In genomic region chr22:24315367-24315781, GRCh38 we compare ENCODE assay signal across 21 cellular contexts. TPM values are rescaled to one million over a fixed set of nuclear protein-coding genes. Genes with fewer than 3 reads are reported as not detected.
DNase-seq lines count a peak whose midpoint lies in the region; ATAC-seq and TF ChIP-seq lines count a peak whose summit lies in the region.
"Had no signal": no experiment of that assay in that cellular context is flagged by ENCODE, and none has a peak within 500 bp of the region (broad histone marks: within the 10 kb centered on the region; RNA-seq: fewer than 3 reads in every experiment).

No MANE protein-coding gene starts in this region.

- no peak for TF ChIP-seq POLR2A in gastrocnemius medialis (IDR thresholded peaks at IDR 0.05)

- H3K4me3 ChIP-seq in gastrocnemius medialis (no peak overlapping the region), BE2C (ENCODE audit: low read depth, low read length) (no peak overlapping the region)
- H3K4me3 ChIP-seq: K562, PC-9, SK-N-MC had no signal

- DNase-seq in activated naive CD4-positive, alpha-beta T cell treated with anti-CD3 and anti-CD28 coated beads, Interleukin-2, amount 10 ng/mL, durations not matched to agents 7 days and 5 days: no peak
- DNase-seq in activated naive CD4-positive, alpha-beta T cell (lab: John Stamatoyannopoulos, UW): no peak
- DNase-seq in NCI-H2029 treated with DMSO at 0.1 percent for 48 hours (lab: John Stamatoyannopoulos, UW) (peak; percentile 48), endothelial cell (ENCODE audit: low spot score) (no peak), gastrocnemius medialis (no peak), BE2C (no peak)
- DNase-seq in stimulated activated effector memory CD8-positive, alpha-beta T cell treated with anti-CD3 and anti-CD28 coated beads, Interleukin-12 subunit alpha, Interleukin-12 subunit beta, amount 100 ng/mL, for 72 hours (ENCODE audit: low spot score in 2 of 2): no peak
- DNase-seq: activated CD8-positive, alpha-beta memory T cell treated with anti-CD3 and anti-CD28 coated beads, Interleukin-2, amount 50 U/mL, for 4 hours; brain microvascular endothelial cell; cortex of kidney; hippocampal formation; kidney; NCI-H1092; NCI-H524 treated with DMSO at 0.1 percent for 48 hours; PC-9; retina; stimulated activated CD4-positive, alpha-beta T cell treated with anti-CD3 and anti-CD28 coated beads, Interleukin-15, amount 100 ng/mL, for 24 hours; T1000 had no signal

- TF ChIP-seq CTCF in endothelial cell (IDR thresholded peaks at IDR 0.05; ENCODE audit: unreplicated experiment) (no peak), gastrocnemius medialis (IDR thresholded peaks at IDR 0.05 in 4 of 5, conservative IDR thresholded peaks at IDR 0.05 in 1 of 5) (no peak), BE2C (IDR thresholded peaks at IDR 0.05; ENCODE audit: low read depth, low read length) (no peak)

- no peaks in the 10 kb centered on the region for H3K27me3 Mint-ChIP-seq in activated naive CD4-positive, alpha-beta T cell treated with anti-CD3 and anti-CD28 coated beads, Interleukin-2, amount 10 ng/mL, durations not matched to agents 7 days and 5 days
- peaks cover 5% of the 10 kb centered on the region for H3K27me3 Mint-ChIP-seq in endothelial cell (ENCODE audit: unreplicated experiment)

- no peak overlapping the region for H3K27ac ChIP-seq in gastrocnemius medialis
- H3K27ac ChIP-seq: brain microvascular endothelial cell, PC-9, SK-N-MC had no signal

- intact Hi-C loops in gastrocnemius medialis (cut with DNase I; ENCODE audit: low total_unique reads): no loop called here

- peaks cover 31% of the 10 kb centered on the region for H3K36me3 Mint-ChIP-seq in activated naive CD4-positive, alpha-beta T cell treated with anti-CD3 and anti-CD28 coated beads, Interleukin-2, amount 10 ng/mL, durations not matched to agents 7 days and 5 days
- H3K36me3 Mint-ChIP-seq in endothelial cell (ENCODE audit: low read depth, unreplicated experiment): peaks cover 27% of the 10 kb centered on the region
- H3K36me3 Mint-ChIP-seq in stimulated activated effector memory CD8-positive, alpha-beta T cell treated with anti-CD3 and anti-CD28 coated beads, Interleukin-12 subunit alpha, Interleukin-12 subunit beta, amount 100 ng/mL, for 72 hours: peaks cover 77% of the 10 kb centered on the region

- H3K27me3 ChIP-seq in gastrocnemius medialis (no peaks in the 10 kb centered on the region), BE2C (no peaks in the 10 kb centered on the region)
- H3K27me3 ChIP-seq: brain microvascular endothelial cell had no signal

- CTCF ChIA-PET in activated naive CD4-positive, alpha-beta T cell treated with anti-CD3 and anti-CD28 coated beads, Interleukin-2, amount 10 ng/mL, durations not matched to agents 7 days and 5 days (lab: Charles Lee): interaction anchor here (0.9 kb wide), 1 partner anchor 17 kb away, joined by 3 read pairs; no protein-coding TSS in a partner anchor

- peaks cover 10% of the 10 kb centered on the region for H3K4me1 Mint-ChIP-seq in activated naive CD4-positive, alpha-beta T cell treated with anti-CD3 and anti-CD28 coated beads, Interleukin-2, amount 10 ng/mL, durations not matched to agents 7 days and 5 days
- H3K4me1 Mint-ChIP-seq in endothelial cell (ENCODE audit: unreplicated experiment): peaks cover 21% of the 10 kb centered on the region
- H3K4me1 Mint-ChIP-seq in stimulated activated effector memory CD8-positive, alpha-beta T cell treated with anti-CD3 and anti-CD28 coated beads, Interleukin-12 subunit alpha, Interleukin-12 subunit beta, amount 100 ng/mL, for 72 hours: peaks cover 10% of the 10 kb centered on the region

- H3K9me3 Mint-ChIP-seq in activated naive CD4-positive, alpha-beta T cell treated with anti-CD3 and anti-CD28 coated beads, Interleukin-2, amount 10 ng/mL, durations not matched to agents 7 days and 5 days: no peaks in the 10 kb centered on the region
- no peaks in the 10 kb centered on the region for H3K9me3 Mint-ChIP-seq in endothelial cell (ENCODE audit: unreplicated experiment)
- H3K9me3 Mint-ChIP-seq in stimulated activated effector memory CD8-positive, alpha-beta T cell treated with anti-CD3 and anti-CD28 coated beads, Interleukin-12 subunit alpha, Interleukin-12 subunit beta, amount 100 ng/mL, for 72 hours: no peaks in the 10 kb centered on the region

- in situ Hi-C loops in gastrocnemius medialis (cut with MboI; ENCODE audit: low sequenced_read_pairs in 4 of 4): no loop called here

- no peak for ATAC-seq in stimulated activated effector memory CD8-positive, alpha-beta T cell treated with anti-CD3 and anti-CD28 coated beads, Interleukin-12 subunit alpha, Interleukin-12 subunit beta, amount 100 ng/mL, for 72 hours
- ATAC-seq in gastrocnemius medialis: no peak
- ATAC-seq in HG02623 (IDR thresholded peaks at IDR 0.05; ENCODE audit: unreplicated experiment): no peak
- ATAC-seq: K562 had no signal

- H3K27ac Mint-ChIP-seq in activated naive CD4-positive, alpha-beta T cell treated with anti-CD3 and anti-CD28 coated beads, Interleukin-2, amount 10 ng/mL, durations not matched to agents 7 days and 5 days: peak overlapping the region; percentile 31
- H3K27ac Mint-ChIP-seq in endothelial cell (ENCODE audit: unreplicated experiment): peak overlapping the region; percentile 93
- H3K27ac Mint-ChIP-seq in stimulated activated effector memory CD8-positive, alpha-beta T cell treated with anti-CD3 and anti-CD28 coated beads, Interleukin-12 subunit alpha, Interleukin-12 subunit beta, amount 100 ng/mL, for 72 hours: peak overlapping the region; percentile 75

- no peak overlapping the region for H3K4me3 Mint-ChIP-seq in activated naive CD4-positive, alpha-beta T cell treated with anti-CD3 and anti-CD28 coated beads, Interleukin-2, amount 10 ng/mL, durations not matched to agents 7 days and 5 days
- peak overlapping the region; percentile 35 for H3K4me3 Mint-ChIP-seq in endothelial cell (ENCODE audit: unreplicated experiment)
- no peak overlapping the region for H3K4me3 Mint-ChIP-seq in stimulated activated effector memory CD8-positive, alpha-beta T cell treated with anti-CD3 and anti-CD28 coated beads, Interleukin-12 subunit alpha, Interleukin-12 subunit beta, amount 100 ng/mL, for 72 hours

- H3K4me1 ChIP-seq in gastrocnemius medialis (peaks cover 0 to 4% of the 10 kb centered on the region in 2 donors), BE2C (peaks cover 4% of the 10 kb centered on the region; the same call in 1 of the 2 replicates)

- H3K36me3 ChIP-seq in gastrocnemius medialis (peaks cover 0 to 28% of the 10 kb centered on the region in 2 donors), BE2C (peaks cover 41% of the 10 kb centered on the region)

- no peaks in the 10 kb centered on the region for H3K9me3 ChIP-seq in gastrocnemius medialis
- no peaks in the 10 kb centered on the region for H3K9me3 ChIP-seq in BE2C

RNA-seq across cellular contexts. Expression of gene SPECC1L, which starts 44.7 kb away (rescaled TPM):
- total RNA-seq in endothelial cell (ENCODE audit: unreplicated experiment) (80.6 TPM), gastrocnemius medialis (10 to 100 TPM; 16.2 to 19.9 (median 18.7) TPM)
- 31.1 TPM for polyA plus RNA-seq in BE2C (2012; ENCODE audit: insufficient read depth, insufficient read length, low read depth)

Comparison
In these comparisons a context has a peak if more than half of its experiments do, and no peak if none do; other contexts are left out.
1. H3K27ac Mint-ChIP-seq: peak in every context shown above with its lines; median percentile 93 in endothelial cell; 75 in stimulated activated effector memory CD8-positive, alpha-beta T cell treated with anti-CD3 and anti-CD28 coated beads, Interleukin-12 subunit alpha, Interleukin-12 subunit beta, amount 100 ng/mL, for 72 hours; 31 in activated naive CD4-positive, alpha-beta T cell treated with anti-CD3 and anti-CD28 coated beads, Interleukin-2, amount 10 ng/mL, durations not matched to agents 7 days and 5 days.